8 cellular contexts compared by ENCODE assay signal in genomic region chr14:67241416-67242362, GRCh38. TPM values are rescaled to one million over a fixed set of nuclear protein-coding genes. Genes with fewer than 3 reads are reported as not detected.
A peak's percentile ranks its signal among the peaks of the same experiment; 100 is the strongest.
DNase-seq lines count a peak whose midpoint lies in the region; ATAC-seq and TF ChIP-seq lines count a peak whose summit lies in the region.

TSS of gene PALS1 (plus strand) at chr14:67241435. CDS start at chr14:67279171, 37,736 bp downstream.

- ATAC-seq in WTC11: no peak; the same call in none of the 2 replicates
- peak; percentile 57 for ATAC-seq in esophagus mucosa
- peak; percentile 60 for ATAC-seq in mucosa of descending colon

- peak within 1 kb of the TSS; percentile 97 for H3K14ac ChIP-seq in H9 (ENCODE audit: insufficient read depth, low read length)

- H3K4me3 Mint-ChIP-seq in H9 (peak within 1 kb of the TSS; percentile 81 to 90), WTC11 (peak within 1 kb of the TSS; percentile 89)

- peak within 1 kb of the TSS; percentile 85 for H2BK12ac ChIP-seq in H9 (ENCODE audit: insufficient read length, low read depth, low read length)

- H3K79me2 ChIP-seq in H9 (ENCODE audit: insufficient read depth, low read length): peaks cover 2% of the 10 kb centered on the region; the same call in 1 of the 2 replicates

- POLR2A ChIA-PET in WTC11 (lab: Charles Lee): interaction anchor here (1.3 to 1.6 kb wide), 2 partner anchors 19 to 44 kb away, joined by 3 read pairs; no protein-coding TSS in a partner anchor

- no peak within 1 kb of the TSS for H2AK5ac ChIP-seq in H9 (ENCODE audit: insufficient read length, low read length)

- H3K9me3 Mint-ChIP-seq in H9 (no peaks in the 10 kb centered on the region), WTC11 (no peaks in the 10 kb centered on the region)

- no CpG with 5 or more reads among the region's 67 CpGs for WGBS in H9 (ENCODE audit: extremely low coverage, insufficient read length, low lambda C conversion rate)

- intact Hi-C loops in mucosa of descending colon (cut with DNase I, micrococcal nuclease): no loop called here

- H3T11ph ChIP-seq in H9 (ENCODE audit: low read length): no peak within 1 kb of the TSS

- peak within 1 kb of the TSS; percentile 53 for H3K27ac ChIP-seq in H9 (ENCODE audit: insufficient read length, low read depth, low read length)

- H4K8ac ChIP-seq in H9 (replicated peaks; ENCODE audit: insufficient read length, low read depth, low read length): no peak within 1 kb of the TSS

- peak; percentile 8 for DNase-seq in activated CD4-positive, CD25-positive, alpha-beta regulatory T cell treated with anti-CD3 and anti-CD28 coated beads, Interleukin-2, amount 50 U/mL, for 16 hours (ENCODE audit: low read depth, low spot score)
- DNase-seq in activated CD4-positive, CD25-positive, alpha-beta regulatory T cell treated with anti-CD3 and anti-CD28 coated beads, Interleukin-2, amount 50 U/mL, for 72 hours: no peak
- DNase-seq in H9 (no peak), LHCN-M2 (ENCODE audit: low read depth) (peak; percentile 71), WTC11 (ENCODE audit: low spot score) (no peak), mucosa of descending colon (peak in 1 of 3 donors; percentile 64)

- peak within 1 kb of the TSS; percentile 95 to 96 (median 96) for H3K27ac Mint-ChIP-seq in H9
- peak within 1 kb of the TSS; percentile 98 for H3K27ac Mint-ChIP-seq in WTC11

- no peak within 1 kb of the TSS for H2BK15ac ChIP-seq in H9 (ENCODE audit: low read depth, low read length)

- no peak within 1 kb of the TSS for H3K4ac ChIP-seq in H9 (ENCODE audit: low read depth, low read length)

- H3K56ac ChIP-seq in H9 (ENCODE audit: insufficient read length, low read depth, low read length): no peak within 1 kb of the TSS

- H3K4me1 ChIP-seq in H9 (ENCODE audit: insufficient read depth, low read length) (no peaks in the 10 kb centered on the region), mucosa of descending colon (ENCODE audit: low read depth) (peaks cover 16% of the 10 kb centered on the region)

- CTCF ChIA-PET in WTC11 (lab: Charles Lee): interaction anchor here (2.0 to 2.1 kb wide), 2 partner anchors 45 to 118 kb away, joined by 6 to 10 read pairs; partner anchors contain the start of gene ATP6V1D

- peak within 1 kb of the TSS; percentile 95 for H3K18ac ChIP-seq in H9 (ENCODE audit: insufficient read length, low read depth, low read length)

- TF ChIP-seq CTCF in H9 (conservative IDR thresholded peaks at IDR 0.05): no peak
- no peak for TF ChIP-seq CTCF in WTC11 (IDR thresholded peaks at IDR 0.05)
- no peak for TF ChIP-seq CTCF in mucosa of descending colon (IDR thresholded peaks at IDR 0.05)
- no peak for TF ChIP-seq CTCF in subcutaneous adipose tissue (IDR thresholded peaks at IDR 0.05; ENCODE audit: low read depth)

- peak within 1 kb of the TSS; percentile 71 for H3K9ac ChIP-seq in H9 (ENCODE audit: extremely low read depth, insufficient read length, low read length)

- H2BK5ac ChIP-seq in H9 (ENCODE audit: insufficient read length, low read length): no peak within 1 kb of the TSS

- peak within 1 kb of the TSS; percentile 97 for H3K4me2 ChIP-seq in H9 (ENCODE audit: insufficient read depth, insufficient read length, low read length)

- peaks cover 20% of the 10 kb centered on the region for H3K27me3 Mint-ChIP-seq in H9 (ENCODE audit: low read depth)
- peaks cover 26% of the 10 kb centered on the region for H3K27me3 Mint-ChIP-seq in WTC11 (ENCODE audit: low read depth)

- peaks cover 0 to 6% (median 3%) of the 10 kb centered on the region in 3 experiments; a peak in 3 of 7 replicates for H3K36me3 Mint-ChIP-seq in H9 (ENCODE audit: insufficient read depth in 1 of 3, low read depth in 3 of 3)
- no peaks in the 10 kb centered on the region for H3K36me3 Mint-ChIP-seq in WTC11

- no peaks in the 10 kb centered on the region for H3K79me1 ChIP-seq in H9 (ENCODE audit: insufficient read depth, low read depth, low read length, poor library complexity, severe bottlenecking)

- H2BK120ac ChIP-seq in H9 (ENCODE audit: low read depth, low read length, poor library complexity, severe bottlenecking): no peak within 1 kb of the TSS

- H3K4me1 Mint-ChIP-seq in H9: peaks cover 11 to 15% of the 10 kb centered on the region in 2 experiments
- peaks cover 21% of the 10 kb centered on the region for H3K4me1 Mint-ChIP-seq in WTC11

- peak within 1 kb of the TSS; percentile 72 for H4K91ac ChIP-seq in H9 (ENCODE audit: insufficient read length, low read depth, low read length)

- H3K9me3 ChIP-seq in H9 (ENCODE audit: control insufficient read depth, low read depth, low read length): no peaks in the 10 kb centered on the region
- no peaks in the 10 kb centered on the region for H3K9me3 ChIP-seq in mucosa of descending colon

- H2AFZ ChIP-seq in H9 (ENCODE audit: low read length): peak within 1 kb of the TSS; percentile 96

- H2BK20ac ChIP-seq in H9 (ENCODE audit: low read depth, low read length, poor library complexity, severe bottlenecking): no peak within 1 kb of the TSS

- H3K23ac ChIP-seq in H9 (ENCODE audit: insufficient read length, low read depth, low read length): no peak within 1 kb of the TSS

- H3K36me3 ChIP-seq in mucosa of descending colon (ENCODE audit: low read depth): no peaks in the 10 kb centered on the region

- H4K20me1 ChIP-seq in H9 (ENCODE audit: control insufficient read depth, insufficient read depth, insufficient read length): no peaks in the 10 kb centered on the region

- no peak within 1 kb of the TSS for H4K5ac ChIP-seq in H9 (ENCODE audit: insufficient read length, low read depth, low read length)

- H3K27me3 ChIP-seq in H9 (ENCODE audit: insufficient read depth, low read length): peaks cover 3% of the 10 kb centered on the region; the same call in 1 of the 2 replicates

- H3K4me3 ChIP-seq in mucosa of descending colon: peak within 1 kb of the TSS; percentile 96

- peaks cover 8% of the 10 kb centered on the region for H3K23me2 ChIP-seq in H9 (ENCODE audit: insufficient read length, low read depth, low read length, poor library complexity, severe bottlenecking)

TF ChIP-seq in WTC11, 78 proteins besides CTCF, POLR2A, EP300 and RAD21 (continues in another document):
- TF ChIP-seq NFATC4 (CRISPR knock-in tag; IDR thresholded peaks at IDR 0.05) (no peak), AFF4 (CRISPR knock-in tag; IDR thresholded peaks at IDR 0.05; ENCODE audit: borderline replicate concordance) (no peak), ARID4B (CRISPR knock-in tag; IDR thresholded peaks at IDR 0.05; ENCODE audit: borderline replicate concordance) (peak; percentile 90; the same call in 1 of the 2 replicates)

RNA-seq across cellular contexts. Expression of gene PALS1, which starts in this region (rescaled TPM):
- total RNA-seq in H9 (2021) (17.3 and 18.0 TPM in 2 replicates), LHCN-M2 (2014; rRNA removed) (23.8 and 25.2 TPM in 2 replicates), WTC11 (2021) (18.0 to 21.7 TPM (median 21.0 TPM) in 3 replicates), esophagus mucosa (21.6 TPM), mucosa of descending colon (10 to 100 TPM; 37.0 to 55.2 (median 44.3) TPM), subcutaneous adipose tissue (10 to 100 TPM; 18.5 to 21.8 (median 20.3) TPM)
- 23.1 TPM for polyA plus RNA-seq in LHCN-M2 (2012)

Comparison
In these comparisons a context has a peak if more than half of its experiments do, and no peak if none do; other contexts are left out.
1. DNase-seq: peak in activated CD4-positive, CD25-positive, alpha-beta regulatory T cell treated with anti-CD3 and anti-CD28 coated beads, Interleukin-2, amount 50 U/mL, for 16 hours (single experiment) and LHCN-M2 (single experiment); none in activated CD4-positive, CD25-positive, alpha-beta regulatory T cell treated with anti-CD3 and anti-CD28 coated beads, Interleukin-2, amount 50 U/mL, for 72 hours (single experiment), H9 (single experiment) and WTC11 (single experiment).